ENCODE assay signal across 9 cellular contexts in genomic region chr18:59846814-59847490, GRCh38. TPM values are rescaled to one million over a fixed set of nuclear protein-coding genes. Genes with fewer than 3 reads are reported as not detected.
DNase-seq lines count a peak whose midpoint lies in the region; ATAC-seq, FAIRE-seq and TF ChIP-seq lines count a peak whose summit lies in the region.
"Had no signal": no experiment of that assay in that cellular context is flagged by ENCODE, and none has a peak within 500 bp of the region (broad histone marks: within the 10 kb centered on the region; RNA-seq: fewer than 3 reads in every experiment).

No MANE protein-coding gene starts in this region.

- FAIRE-seq in pancreas (lab: Jason Lieb, UNC): no peak

- H3K27ac ChIP-seq in pancreas (no peak overlapping the region), substantia nigra (ENCODE audit: low read depth, low read length, poor library complexity, severe bottlenecking) (no peak overlapping the region)

- POLR2A ChIA-PET in Caco-2 (lab: Charles Lee): no interaction called here

- no peaks in the 10 kb centered on the region for H3K4me1 Mint-ChIP-seq in Caco-2 (ENCODE audit: low read depth, unreplicated experiment)
- H3K4me1 Mint-ChIP-seq in activated T-helper 1 cell treated with anti-CD3 and anti-CD28 coated beads, Interleukin-12 subunit alpha, Interleukin-12 subunit beta, Interleukin-2, Interleukin-4 antibody, amounts not matched to agents 30 ng/mL and 10 ng/mL and 1 ng/mL, durations not matched to agents 14 hours and 24 hours and 36 hours (ENCODE audit: low read depth): peaks cover 21% of the 10 kb centered on the region

- H3K4me1 ChIP-seq in Caco-2: no peaks in the 10 kb centered on the region
- H3K4me1 ChIP-seq in pancreas: no peaks in the 10 kb centered on the region

- H3K36me3 ChIP-seq in Caco-2 (ENCODE audit: control insufficient read depth, insufficient read depth, low read length): no peaks in the 10 kb centered on the region
- no peaks in the 10 kb centered on the region for H3K36me3 ChIP-seq in pancreas

- no peaks in the 10 kb centered on the region for H3K27me3 ChIP-seq in Caco-2 (replicated peaks; ENCODE audit: control insufficient read depth, insufficient read depth, low read length)
- no peaks in the 10 kb centered on the region for H3K27me3 ChIP-seq in pancreas

- H3K4me3 Mint-ChIP-seq in Caco-2 (ENCODE audit: unreplicated experiment): no peak overlapping the region
- H3K4me3 Mint-ChIP-seq in activated T-helper 1 cell treated with anti-CD3 and anti-CD28 coated beads, Interleukin-12 subunit alpha, Interleukin-12 subunit beta, Interleukin-2, Interleukin-4 antibody, amounts not matched to agents 30 ng/mL and 10 ng/mL and 1 ng/mL, durations not matched to agents 14 hours and 24 hours and 36 hours: no peak overlapping the region
- H3K4me3 Mint-ChIP-seq: dendritic cell treated with granulocyte-macrophage colony-stimulating factor and Interleukin-4, amounts not matched to agents 40 ng/mL and 50 ng/mL, for 4 days had no signal

- H3K36me3 Mint-ChIP-seq in Caco-2 (ENCODE audit: insufficient read depth, unreplicated experiment): no peaks in the 10 kb centered on the region
- H3K36me3 Mint-ChIP-seq in activated T-helper 1 cell treated with anti-CD3 and anti-CD28 coated beads, Interleukin-12 subunit alpha, Interleukin-12 subunit beta, Interleukin-2, Interleukin-4 antibody, amounts not matched to agents 30 ng/mL and 10 ng/mL and 1 ng/mL, durations not matched to agents 14 hours and 24 hours and 36 hours (ENCODE audit: low read depth): no peaks in the 10 kb centered on the region

- ATAC-seq in GM19397 (IDR thresholded peaks at IDR 0.05; ENCODE audit: unreplicated experiment): peak; percentile 88
- peak; percentile 93 for ATAC-seq in HG03159 (IDR thresholded peaks at IDR 0.05; ENCODE audit: unreplicated experiment)
- peak in 3 of 4 donors; percentile 31 to 78 (median 44) for ATAC-seq in pancreas

- intact Hi-C loops in Caco-2 (cut with micrococcal nuclease; ENCODE audit: unreplicated experiment) (no loop called here), pancreas (cut with DNase I) (no loop called here)
- intact Hi-C loops in activated T-helper 1 cell treated with anti-CD3 and anti-CD28 coated beads, Interleukin-12 subunit alpha, Interleukin-12 subunit beta, Interleukin-2, Interleukin-4 antibody, amounts not matched to agents 30 ng/mL and 10 ng/mL and 1 ng/mL, durations not matched to agents 14 hours and 24 hours and 36 hours (cut with micrococcal nuclease): loop anchor here (1.0 kb wide), 4 partner anchors 10 to 80 kb away; partner anchors contain the start of gene PMAIP1

- H3K27me3 Mint-ChIP-seq in Caco-2 (ENCODE audit: insufficient read depth, unreplicated experiment): no peaks in the 10 kb centered on the region
- H3K27me3 Mint-ChIP-seq in activated T-helper 1 cell treated with anti-CD3 and anti-CD28 coated beads, Interleukin-12 subunit alpha, Interleukin-12 subunit beta, Interleukin-2, Interleukin-4 antibody, amounts not matched to agents 30 ng/mL and 10 ng/mL and 1 ng/mL, durations not matched to agents 14 hours and 24 hours and 36 hours (ENCODE audit: insufficient read depth): peaks cover 3% of the 10 kb centered on the region

- no peaks in the 10 kb centered on the region for H3K9me3 ChIP-seq in Caco-2
- H3K9me3 ChIP-seq in pancreas: no peaks in the 10 kb centered on the region

- no peak overlapping the region for H3K27ac Mint-ChIP-seq in Caco-2 (ENCODE audit: unreplicated experiment)
- peak overlapping the region; percentile 89 for H3K27ac Mint-ChIP-seq in activated T-helper 1 cell treated with anti-CD3 and anti-CD28 coated beads, Interleukin-12 subunit alpha, Interleukin-12 subunit beta, Interleukin-2, Interleukin-4 antibody, amounts not matched to agents 30 ng/mL and 10 ng/mL and 1 ng/mL, durations not matched to agents 14 hours and 24 hours and 36 hours
- H3K27ac Mint-ChIP-seq: dendritic cell treated with granulocyte-macrophage colony-stimulating factor and Interleukin-4, amounts not matched to agents 40 ng/mL and 50 ng/mL, for 4 days had no signal

- WGBS in pancreas, 2 donors: 66 to 69% methylated on average over 9 of the region's 9 CpGs

- CTCF ChIA-PET in Caco-2 (lab: Charles Lee): no interaction called here

- no peak for TF ChIP-seq CTCF in Caco-2 (IDR thresholded peaks at IDR 0.05; ENCODE audit: insufficient read depth in 1 of 2, low read depth in 1 of 2, low read length in 1 of 2, severe bottlenecking in 1 of 2, unreplicated experiment in 1 of 2)
- TF ChIP-seq CTCF in pancreas (IDR thresholded peaks at IDR 0.05): no peak

- no TSS peak for BruUV-seq in Caco-2 (replicated peaks; lab: Mats Ljungman, UMichigan)

- DNase-seq in Caco-2 (peak; percentile 7 to 31), pancreas (peak in 1 of 6 donors; percentile 20), SHP77 (lab: John Stamatoyannopoulos, UW) (no peak), substantia nigra (lab: John Stamatoyannopoulos, UW) (no peak), UCSD-AML1 (lab: John Stamatoyannopoulos, UW; ENCODE audit: unreplicated experiment) (no peak)
- DNase-seq in activated T-helper 1 cell treated with anti-CD3 and anti-CD28 coated beads, Interleukin-12 subunit alpha, Interleukin-12 subunit beta, Interleukin-2, Interleukin-4 antibody, amounts not matched to agents 30 ng/mL and 10 ng/mL and 1 ng/mL, durations not matched to agents 14 hours and 24 hours and 36 hours (ENCODE audit: low spot score): peak; percentile 61

- H3K4me3 ChIP-seq in Caco-2 (ENCODE audit: low read depth, low read length) (no peak overlapping the region), pancreas (no peak overlapping the region)

- no peaks in the 10 kb centered on the region for H3K9me3 Mint-ChIP-seq in Caco-2 (ENCODE audit: unreplicated experiment)
- no peaks in the 10 kb centered on the region for H3K9me3 Mint-ChIP-seq in activated T-helper 1 cell treated with anti-CD3 and anti-CD28 coated beads, Interleukin-12 subunit alpha, Interleukin-12 subunit beta, Interleukin-2, Interleukin-4 antibody, amounts not matched to agents 30 ng/mL and 10 ng/mL and 1 ng/mL, durations not matched to agents 14 hours and 24 hours and 36 hours
- H3K9me3 Mint-ChIP-seq: dendritic cell treated with granulocyte-macrophage colony-stimulating factor and Interleukin-4, amounts not matched to agents 40 ng/mL and 50 ng/mL, for 4 days had no signal

RNA-seq across cellular contexts. Expression of gene PMAIP1, which starts 52.8 kb away (rescaled TPM):
- total RNA-seq in Caco-2 (2022) (2.3 and 2.4 TPM in 2 replicates), pancreas (1 to 10 TPM in 3 of 6 donors, under 1 TPM in 3; 0.16 to 2.4 (median 1.1) TPM)
- total RNA-seq in activated T-helper 1 cell treated with anti-CD3 and anti-CD28 coated beads, Interleukin-12 subunit alpha, Interleukin-12 subunit beta, Interleukin-2, Interleukin-4 antibody, amounts not matched to agents 30 ng/mL and 10 ng/mL and 1 ng/mL, durations not matched to agents 14 hours and 24 hours and 36 hours: 57.2 and 59.5 TPM in 2 replicates
- under 1 TPM; 0.28 to 0.87 TPM for polyA plus RNA-seq in pancreas

Comparison
In these comparisons a context has a peak if more than half of its experiments do, and no peak if none do; other contexts are left out.
1. DNase-seq: peak in Caco-2 (2 of 2) and activated T-helper 1 cell treated with anti-CD3 and anti-CD28 coated beads, Interleukin-12 subunit alpha, Interleukin-12 subunit beta, Interleukin-2, Interleukin-4 antibody, amounts not matched to agents 30 ng/mL and 10 ng/mL and 1 ng/mL, durations not matched to agents 14 hours and 24 hours and 36 hours (single experiment); none in SHP77 (0 of 2), substantia nigra (0 of 49) and UCSD-AML1 (single experiment).
2. RNA of gene PMAIP1, which starts 52.8 kb away (total RNA-seq): 57.2 to 59.5 TPM in activated T-helper 1 cell treated with anti-CD3 and anti-CD28 coated beads, Interleukin-12 subunit alpha, Interleukin-12 subunit beta, Interleukin-2, Interleukin-4 antibody, amounts not matched to agents 30 ng/mL and 10 ng/mL and 1 ng/mL, durations not matched to agents 14 hours and 24 hours and 36 hours; 2.3 to 2.4 TPM in Caco-2 and 0.16 to 2.4 TPM in pancreas; every median in the first group is over 10 times any median in the second.
3. Peak in every context shown above with its lines, with median percentiles within 50 percentile points of each other: ATAC-seq.